In the genomic region with DNA sequence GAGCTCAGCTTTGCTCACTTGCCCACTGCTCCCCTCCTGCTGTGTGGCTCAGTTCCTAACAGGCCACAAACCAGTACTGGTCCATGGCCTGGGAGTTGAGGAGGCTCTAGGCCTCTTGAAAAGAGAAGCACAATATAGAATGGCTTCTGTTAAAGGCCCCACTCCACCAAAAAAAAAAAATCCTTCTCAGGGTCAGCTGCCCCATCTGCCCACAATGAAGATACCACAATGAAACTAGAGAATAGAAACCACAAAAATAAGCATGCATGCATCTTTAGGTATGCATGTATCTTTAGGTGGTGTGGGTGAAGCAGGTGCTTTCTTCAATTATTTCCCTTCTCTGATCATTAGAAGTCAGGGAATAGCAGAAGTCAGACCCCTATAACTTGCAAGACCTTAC, we compare ENCODE assay signal across 15 cellular contexts.
DNase-seq lines count a peak whose midpoint lies in the region; ATAC-seq and TF ChIP-seq lines count a peak whose summit lies in the region.
"Had no signal": no experiment of that assay in that cellular context is flagged by ENCODE, and none has a peak within 500 bp of the region (broad histone marks: within the 10 kb centered on the region; RNA-seq: fewer than 3 reads in every experiment).

No MANE protein-coding gene starts in this region.

- peak overlapping the region; percentile 21; the same call in 1 of the 2 replicates for H3K4me2 ChIP-seq in MM.1S (ENCODE audit: low read depth, low read length)

- no peak overlapping the region for H3K4me3 Mint-ChIP-seq in osteocyte (ENCODE audit: unreplicated experiment)
- H3K4me3 Mint-ChIP-seq: CD4-positive, alpha-beta memory T cell; HFFc6 had no signal

- H4K20me1 ChIP-seq in MM.1S (ENCODE audit: insufficient read depth, low read length): no peaks in the 10 kb centered on the region

- DNase-seq in MM.1S: peak; percentile 82
- no peak for DNase-seq in osteocyte (ENCODE audit: extremely low spot score, unreplicated experiment)
- DNase-seq in GF-D8 (lab: John Stamatoyannopoulos, UW): no peak
- DNase-seq: C1 segment of cervical spinal cord; Calu3; CD4-positive, alpha-beta memory T cell; COR-L47; DMS53; DMS79 treated with DMSO at 0.1 percent for 48 hours; GOT3; HFFc6 had no signal

- no peaks in the 10 kb centered on the region for H3K36me3 Mint-ChIP-seq in osteocyte (ENCODE audit: unreplicated experiment)
- H3K36me3 Mint-ChIP-seq: CD4-positive, alpha-beta memory T cell had no signal

- H3K79me2 ChIP-seq in MM.1S (ENCODE audit: low read length): no peaks in the 10 kb centered on the region

- no peaks in the 10 kb centered on the region for H3K9me3 ChIP-seq in MM.1S (replicated peaks; ENCODE audit: insufficient read depth, low read length)
- H3K9me3 ChIP-seq: HAP-1 had no signal

- H3K27ac Mint-ChIP-seq in osteocyte (ENCODE audit: unreplicated experiment): no peak overlapping the region
- H3K27ac Mint-ChIP-seq: CD4-positive, alpha-beta memory T cell; HFFc6 had no signal

- H3K9me2 ChIP-seq in MM.1S (replicated peaks; ENCODE audit: insufficient read depth, low read length): no peaks in the 10 kb centered on the region

- no peak overlapping the region for H3K4me3 ChIP-seq in MM.1S (ENCODE audit: low read length)
- H3K4me3 ChIP-seq: HAP-1 had no signal

- TF ChIP-seq CTCF in MM.1S (IDR thresholded peaks at IDR 0.05; ENCODE audit: low read length) (no peak), osteocyte (IDR thresholded peaks at IDR 0.05) (no peak)

- H2AFZ ChIP-seq in MM.1S (ENCODE audit: low read length): no peak overlapping the region

- H3K27me3 ChIP-seq in MM.1S (replicated peaks; ENCODE audit: insufficient read depth, low read length): no peaks in the 10 kb centered on the region

- H3F3A ChIP-seq in MM.1S (ENCODE audit: insufficient read depth, low read length): peaks cover 4% of the 10 kb centered on the region

- H3K4me1 ChIP-seq in MM.1S (ENCODE audit: low read length): peaks cover 26% of the 10 kb centered on the region
- H3K4me1 ChIP-seq: HAP-1 had no signal

- H3K27me3 Mint-ChIP-seq in osteocyte (ENCODE audit: unreplicated experiment): no peaks in the 10 kb centered on the region
- H3K27me3 Mint-ChIP-seq: CD4-positive, alpha-beta memory T cell had no signal

- H3K9me3 Mint-ChIP-seq in osteocyte (ENCODE audit: unreplicated experiment): peaks cover 44% of the 10 kb centered on the region

- no peaks in the 10 kb centered on the region for H3K36me3 ChIP-seq in MM.1S (replicated peaks; ENCODE audit: insufficient read depth, low read length)
- H3K36me3 ChIP-seq: HAP-1 had no signal

- peak; percentile 47 for ATAC-seq in GM18867 (IDR thresholded peaks at IDR 0.05; ENCODE audit: unreplicated experiment)
- ATAC-seq in GM21423 (IDR thresholded peaks at IDR 0.05; ENCODE audit: unreplicated experiment): peak; percentile 45
- no peak for ATAC-seq in GM19455 (IDR thresholded peaks at IDR 0.05; ENCODE audit: unreplicated experiment)

- no peaks in the 10 kb centered on the region for H3K4me1 Mint-ChIP-seq in osteocyte (ENCODE audit: unreplicated experiment)
- H3K4me1 Mint-ChIP-seq: CD4-positive, alpha-beta memory T cell had no signal

- H3K27ac ChIP-seq in MM.1S (ENCODE audit: low read length): peak overlapping the region; percentile 59; the same call in 1 of the 2 replicates

- no peak overlapping the region for H3K9ac ChIP-seq in MM.1S (ENCODE audit: low read length)
